ENCODE assay signal across 8 cellular contexts in the genomic region with DNA sequence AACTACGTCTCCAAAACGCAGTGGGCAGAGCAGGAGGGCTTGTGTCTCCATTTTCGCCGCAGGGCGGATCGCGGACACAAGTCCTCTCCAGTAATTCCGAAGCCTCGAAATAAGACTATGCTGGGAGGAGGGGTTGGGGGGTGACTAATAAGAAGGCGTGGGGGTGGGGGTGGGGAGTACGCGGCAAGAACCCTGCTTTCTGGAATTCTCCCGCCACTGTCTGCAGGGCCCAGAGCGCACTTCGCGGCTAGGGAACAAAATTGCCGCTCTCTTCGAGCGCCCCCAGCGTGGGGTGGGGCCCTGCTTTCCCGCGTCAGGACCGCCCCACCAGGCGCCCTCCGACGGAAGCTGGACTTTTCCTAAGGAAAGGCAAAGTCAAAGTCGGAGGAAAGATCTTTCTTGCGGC. TPM values are rescaled to one million over a fixed set of nuclear protein-coding genes. Genes with fewer than 3 reads are reported as not detected.
DNase-seq lines count a peak whose midpoint lies in the region; ATAC-seq and TF ChIP-seq lines count a peak whose summit lies in the region.

No MANE protein-coding gene starts in this region.

- no peak overlapping the region for H3K14ac ChIP-seq in neuronal stem cell (ENCODE audit: low read length)

- H2BK120ac ChIP-seq in neuronal stem cell (ENCODE audit: low read depth, low read length) = no peak overlapping the region

- ATAC-seq in SK-N-SH treated with all-trans-retinoic acid at 6 μM for 48 hours = 0 out of 3 replicates have a peak, but pooled peaks have one; percentile 10
- no peak for ATAC-seq in HG03095 (IDR thresholded peaks at IDR 0.05; ENCODE audit: unreplicated experiment)
- no peak for ATAC-seq in PC-3

- DNase-seq in AG09309 (ENCODE audit: low read depth) (no peak), fibroblast of the aortic adventitia (ENCODE audit: low read depth) (peak; percentile 43), neuronal stem cell (ENCODE audit: low spot score) (peak; percentile 46), PC-3 (no peak), T-helper 9 cell (no peak), NCI-H82 treated with DMSO at 0.1 percent for 48 hours (lab: John Stamatoyannopoulos, UW; ENCODE audit: unreplicated experiment) (no peak)

- H3K27ac ChIP-seq in neuronal stem cell (replicated peaks; ENCODE audit: low read length) = no peak overlapping the region
- H3K27ac ChIP-seq in PC-3 (ENCODE audit: low read length) = no peak overlapping the region

- no peak overlapping the region for H4K8ac ChIP-seq in neuronal stem cell (ENCODE audit: low read depth, low read length)

- no peak overlapping the region for H3K4ac ChIP-seq in neuronal stem cell (ENCODE audit: low read length)

- H2AFZ ChIP-seq in neuronal stem cell (ENCODE audit: low read length) = peak overlapping the region; percentile 73
- no peak overlapping the region for H2AFZ ChIP-seq in PC-3 (ENCODE audit: low read length)

- no peak overlapping the region for H2BK12ac ChIP-seq in neuronal stem cell (ENCODE audit: low read length)

- no peak overlapping the region for H2BK15ac ChIP-seq in neuronal stem cell (ENCODE audit: low read length)

- H2AK5ac ChIP-seq in neuronal stem cell (ENCODE audit: low read depth, low read length) = no peak overlapping the region

- peak overlapping the region; percentile 39 for H3K4me3 ChIP-seq in AG09309 (ENCODE audit: control insufficient read depth, low read depth, low read length)
- H3K4me3 ChIP-seq in fibroblast of the aortic adventitia (ENCODE audit: low read depth, low read length) = peak overlapping the region; percentile 58
- peak overlapping the region; percentile 29 to 73 for H3K4me3 ChIP-seq in neuronal stem cell (ENCODE audit: low read length in 2 of 2)
- no peak overlapping the region for H3K4me3 ChIP-seq in PC-3 (ENCODE audit: low read length)

- H3K9me2 ChIP-seq in PC-3 (replicated peaks; ENCODE audit: low read length) = no peaks in the 10 kb centered on the region

- H3K4me2 ChIP-seq in neuronal stem cell (ENCODE audit: insufficient read depth, low read length, poor library complexity, severe bottlenecking) = peak overlapping the region; percentile 69
- no peak overlapping the region for H3K4me2 ChIP-seq in PC-3 (ENCODE audit: low read length)

- H3K79me1 ChIP-seq in neuronal stem cell (ENCODE audit: low read depth, low read length) = no peaks in the 10 kb centered on the region

- no CpG with 5 or more reads among the region's 28 CpGs for WGBS in neuronal stem cell (ENCODE audit: extremely low coverage in 2 of 2, insufficient read length in 2 of 2, insufficient replicate concordance in 1 of 2), 2 donors

- POLR2A ChIA-PET in PC-3 (lab: Charles Lee; ENCODE audit: unreplicated experiment) = no interaction called here

- H3F3A ChIP-seq in PC-3 (ENCODE audit: low read length, unreplicated experiment) = no peaks in the 10 kb centered on the region

- no peak overlapping the region for H3K18ac ChIP-seq in neuronal stem cell (ENCODE audit: low read length)

- intact Hi-C loops in PC-3 (cut with micrococcal nuclease) = no loop called here

- no peak overlapping the region for H4K91ac ChIP-seq in neuronal stem cell (ENCODE audit: low read depth, low read length, poor library complexity)

- H2BK5ac ChIP-seq in neuronal stem cell (ENCODE audit: low read length) = no peak overlapping the region

- no peak overlapping the region for H3K23ac ChIP-seq in neuronal stem cell (ENCODE audit: low read depth, low read length, poor library complexity)

- H3K4me1 ChIP-seq in neuronal stem cell (ENCODE audit: control insufficient read depth in 2 of 2, insufficient read depth in 1 of 2, low read depth in 1 of 2, low read length in 2 of 2) (peaks cover 0 to 5% of the 10 kb centered on the region in 2 donors), PC-3 (ENCODE audit: insufficient read depth, low read length) (no peaks in the 10 kb centered on the region)

- CTCF ChIA-PET in PC-3 (lab: Charles Lee) = no interaction called here

- H3K36me3 ChIP-seq in neuronal stem cell (replicated peaks in 1 of 2; ENCODE audit: control insufficient read depth in 2 of 2, insufficient read depth in 2 of 2, low read length in 2 of 2) = no peaks in the 10 kb centered on the region
- no peaks in the 10 kb centered on the region for H3K36me3 ChIP-seq in PC-3 (ENCODE audit: low read depth, low read length)

- H3K27me3 ChIP-seq in neuronal stem cell (ENCODE audit: control insufficient read depth in 3 of 3, insufficient read depth in 3 of 3, low read depth in 1 of 3, low read length in 3 of 3) (peaks cover 21 to 90% (median 56%) of the 10 kb centered on the region in 3 experiments), PC-3 (ENCODE audit: low read length) (no peaks in the 10 kb centered on the region)

- H4K20me1 ChIP-seq in PC-3 (ENCODE audit: low read length) = no peaks in the 10 kb centered on the region

- H3K9ac ChIP-seq in neuronal stem cell (ENCODE audit: low read depth, low read length, poor library complexity) (no peak overlapping the region), PC-3 (ENCODE audit: low read length) (no peak overlapping the region)

- TF ChIP-seq CTCF in AG09309 (IDR thresholded peaks at IDR 0.05; ENCODE audit: control insufficient read depth, insufficient read depth, low read depth, low read length, missing control alignments) (no peak), fibroblast of the aortic adventitia (IDR thresholded peaks at IDR 0.05; ENCODE audit: insufficient read depth, low read length) (no peak), PC-3 (conservative IDR thresholded peaks at IDR 0.05; ENCODE audit: low read depth, low read length) (no peak)

- H3K9me3 ChIP-seq in neuronal stem cell (replicated peaks in 1 of 2; ENCODE audit: control insufficient read depth in 2 of 2, insufficient read depth in 1 of 2, low read depth in 1 of 2, low read length in 2 of 2) = peaks cover 2 to 6% of the 10 kb centered on the region in 2 donors
- no peaks in the 10 kb centered on the region for H3K9me3 ChIP-seq in PC-3 (ENCODE audit: low read length)

- BruUV-seq in PC-3 (replicated peaks; lab: Mats Ljungman, UMichigan) = no TSS peak

- H3K79me2 ChIP-seq in PC-3 (ENCODE audit: low read length) = no peaks in the 10 kb centered on the region

TF ChIP-seq in SK-N-SH treated with all-trans-retinoic acid at 6 μM for 48 hours, 23 proteins besides CTCF, POLR2A, EP300 and RAD21:
- TF ChIP-seq, protein P1, sequence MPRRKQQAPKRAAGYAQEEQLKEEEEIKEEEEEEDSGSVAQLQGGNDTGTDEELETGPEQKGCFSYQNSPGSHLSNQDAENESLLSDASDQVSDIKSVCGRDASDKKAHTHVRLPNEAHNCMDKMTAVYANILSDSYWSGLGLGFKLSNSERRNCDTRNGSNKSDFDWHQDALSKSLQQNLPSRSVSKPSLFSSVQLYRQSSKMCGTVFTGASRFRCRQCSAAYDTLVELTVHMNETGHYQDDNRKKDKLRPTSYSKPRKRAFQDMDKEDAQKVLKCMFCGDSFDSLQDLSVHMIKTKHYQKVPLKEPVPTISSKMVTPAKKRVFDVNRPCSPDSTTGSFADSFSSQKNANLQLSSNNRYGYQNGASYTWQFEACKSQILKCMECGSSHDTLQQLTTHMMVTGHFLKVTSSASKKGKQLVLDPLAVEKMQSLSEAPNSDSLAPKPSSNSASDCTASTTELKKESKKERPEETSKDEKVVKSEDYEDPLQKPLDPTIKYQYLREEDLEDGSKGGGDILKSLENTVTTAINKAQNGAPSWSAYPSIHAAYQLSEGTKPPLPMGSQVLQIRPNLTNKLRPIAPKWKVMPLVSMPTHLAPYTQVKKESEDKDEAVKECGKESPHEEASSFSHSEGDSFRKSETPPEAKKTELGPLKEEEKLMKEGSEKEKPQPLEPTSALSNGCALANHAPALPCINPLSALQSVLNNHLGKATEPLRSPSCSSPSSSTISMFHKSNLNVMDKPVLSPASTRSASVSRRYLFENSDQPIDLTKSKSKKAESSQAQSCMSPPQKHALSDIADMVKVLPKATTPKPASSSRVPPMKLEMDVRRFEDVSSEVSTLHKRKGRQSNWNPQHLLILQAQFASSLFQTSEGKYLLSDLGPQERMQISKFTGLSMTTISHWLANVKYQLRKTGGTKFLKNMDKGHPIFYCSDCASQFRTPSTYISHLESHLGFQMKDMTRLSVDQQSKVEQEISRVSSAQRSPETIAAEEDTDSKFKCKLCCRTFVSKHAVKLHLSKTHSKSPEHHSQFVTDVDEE (CRISPR knock-in tag; IDR thresholded peaks at IDR 0.05) = no peak
- TF ChIP-seq ESRRG (CRISPR knock-in tag; IDR thresholded peaks at IDR 0.05) (no peak), ISL1 (CRISPR knock-in tag; IDR thresholded peaks at IDR 0.05) (no peak), ZNF70 (CRISPR knock-in tag; IDR thresholded peaks at IDR 0.05) (no peak), ZFP3 (CRISPR knock-in tag; IDR thresholded peaks at IDR 0.05) (no peak), ZC3H10 (CRISPR knock-in tag; IDR thresholded peaks at IDR 0.05) (no peak), ZFP30 (CRISPR knock-in tag; IDR thresholded peaks at IDR 0.05) (no peak)
TF ChIP-seq in SK-N-SH treated with all-trans-retinoic acid at 6 μM for 48 hours: peak in this region for 0.

RNA-seq across cellular contexts. Expression of a gene that starts 12.0 kb away (rescaled TPM):
- total RNA-seq in fibroblast of the aortic adventitia (ENCODE audit: low replicate concordance) (0.41 and 0.81 TPM in 2 replicates), PC-3 (2014; rRNA removed) (12.0 and 13.8 TPM in 2 replicates)
- polyA plus RNA-seq in neuronal stem cell (2013, experiment 1 of 2) = 0.25 TPM
- polyA plus RNA-seq in neuronal stem cell (2013, experiment 2 of 2) = 0.37 TPM

Comparison
In these comparisons a context has a peak if more than half of its experiments do, and no peak if none do; other contexts are left out.
1. DNase-seq: peak in fibroblast of the aortic adventitia (single experiment) and neuronal stem cell (single experiment); none in AG09309 (single experiment), PC-3 (single experiment), T-helper 9 cell (single experiment) and NCI-H82 treated with DMSO at 0.1 percent for 48 hours (single experiment).